Comparison of ENCODE assay signal across 8 cellular contexts in genomic region chr11:32071811-32072210, GRCh38. TPM values are rescaled to one million over a fixed set of nuclear protein-coding genes. Genes with fewer than 3 reads are reported as not detected.
DNase-seq lines count a peak whose midpoint lies in the region; TF ChIP-seq lines count a peak whose summit lies in the region.
"Had no signal": no experiment of that assay in that cellular context is flagged by ENCODE, and none has a peak within 500 bp of the region (broad histone marks: within the 10 kb centered on the region; RNA-seq: fewer than 3 reads in every experiment).

No MANE protein-coding gene starts in this region.

- peak; percentile 78 for TF ChIP-seq CTCF in fibroblast of the aortic adventitia (IDR thresholded peaks at IDR 0.05; ENCODE audit: insufficient read depth, low read length)

- DNase-seq in H4 (ENCODE audit: low spot score), result peak; percentile 60
- peak; percentile 73 for DNase-seq in RPMI7951 (ENCODE audit: low read depth)
- DNase-seq in fibroblast of the aortic adventitia (ENCODE audit: low read depth), result peak; percentile 68
- peak; percentile 49 for DNase-seq in stromal cell of bone marrow (ENCODE audit: low read depth)
- no peak for DNase-seq in AML-193 (lab: John Stamatoyannopoulos, UW)
- no peak for DNase-seq in stimulated activated CD4-positive, alpha-beta T cell treated with anti-CD3 and anti-CD28 coated beads, Interleukin-4, amount 100 ng/mL, for 1 hour
- DNase-seq in inferior parietal cortex (ENCODE audit: extremely low spot score), result no peak
- DNase-seq: activated CD4-positive, alpha-beta T cell treated with anti-CD3 and anti-CD28 coated beads for 1 hour had no signal

- no peak overlapping the region for H3K4me3 ChIP-seq in fibroblast of the aortic adventitia (ENCODE audit: low read depth, low read length)

RNA-seq across cellular contexts. Expression of gene RCN1, which starts 19.1 kb away (rescaled TPM):
- total RNA-seq in H4 (2014; rRNA removed; shearing (Covaris generic)), result 254 and 283 TPM in 2 replicates
- total RNA-seq in RPMI7951 (2014; rRNA removed; shearing (Covaris generic)), result 192 and 209 TPM in 2 replicates
- total RNA-seq in fibroblast of the aortic adventitia (ENCODE audit: low replicate concordance), result 317 and 427 TPM in 2 replicates

Comparison
In these comparisons a context has a peak if more than half of its experiments do, and no peak if none do; other contexts are left out.
1. DNase-seq: peak in H4 (single experiment), RPMI7951 (single experiment), fibroblast of the aortic adventitia (single experiment) and stromal cell of bone marrow (single experiment); none in AML-193 (0 of 2), stimulated activated CD4-positive, alpha-beta T cell treated with anti-CD3 and anti-CD28 coated beads, Interleukin-4, amount 100 ng/mL, for 1 hour (single experiment) and inferior parietal cortex (single experiment).